ENCODE assay signal across 1 cellular context in genomic region chr14:22918809-22919600, GRCh38.
TF ChIP-seq lines count a peak whose summit lies in the region.

RBM23 (minus strand) TSS chr14:22919149.

TF ChIP-seq in K562, 482 proteins besides CTCF, POLR2A, EP300 and RAD21 (continued from another document and continues in another):
- TF ChIP-seq THAP12 (CRISPR knock-in tag; IDR thresholded peaks at IDR 0.05) (peak; percentile 38; the same call in 1 of the 2 replicates), KDM4B (IDR thresholded peaks at IDR 0.05; ENCODE audit: borderline replicate concordance in 2 of 2, low read depth in 1 of 2) (no peak), ZNF586 (CRISPR knock-in tag; conservative IDR thresholded peaks at IDR 0.05) (no peak), ELK3 (CRISPR knock-in tag; IDR thresholded peaks at IDR 0.05) (no peak), L3MBTL2 (IDR thresholded peaks at IDR 0.05) (peak; percentile 35; the same call in 1 of the 2 replicates), CEBPB (tag; IDR thresholded peaks at IDR 0.05) (peak; percentile 71; the same call in 1 of the 2 replicates), GTF2E2 (tag; IDR thresholded peaks at IDR 0.05) (no peak), RAD51 (IDR thresholded peaks at IDR 0.05; ENCODE audit: borderline replicate concordance, low read depth) (peak; percentile 32; the same call in 1 of the 2 replicates), CREB3 (tag; conservative IDR thresholded peaks at IDR 0.05; ENCODE audit: low read depth) (peak; percentile 47; the same call in 1 of the 2 replicates), SIN3A (IDR thresholded peaks at IDR 0.05; ENCODE audit: borderline replicate concordance in 2 of 2, control insufficient read depth in 1 of 2, low read depth in 2 of 2, low read length in 2 of 2) (peak in 1 of 2 experiments; percentile 24; a peak in 1 of 4 replicates), E4F1 (CRISPR knock-in tag; IDR thresholded peaks at IDR 0.05; ENCODE audit: borderline replicate concordance) (peak; percentile 68; the same call in 1 of the 2 replicates), ZC3H11A (IDR thresholded peaks at IDR 0.05; ENCODE audit: low read depth, low read length) (peak; percentile 85; the same call in 1 of the 2 replicates), ZSCAN29 (IDR thresholded peaks at IDR 0.05) (peak; percentile 100), TARDBP (IDR thresholded peaks at IDR 0.05) (peak; percentile 100), TEAD4 (IDR thresholded peaks at IDR 0.05; ENCODE audit: low read length) (0 out of 2 replicates have a peak, but pooled peaks have one; percentile 12), TEAD4 (CRISPR knock-in tag; IDR thresholded peaks at IDR 0.05; ENCODE audit: borderline replicate concordance) (no peak), KAT8 (IDR thresholded peaks at IDR 0.05; ENCODE audit: low read depth) (peak; percentile 83), ETV5 (CRISPR knock-in tag; IDR thresholded peaks at IDR 0.05; ENCODE audit: low read depth) (no peak; the same call in 1 of the 2 replicates), MAZ (CRISPR knock-in tag; conservative IDR thresholded peaks at IDR 0.05 in 1 of 2, IDR thresholded peaks at IDR 0.05 in 1 of 2) (peak in 1 of 2 experiments; percentile 24; a peak in 2 of 4 replicates), GTF2F1 (IDR thresholded peaks at IDR 0.05; ENCODE audit: low read depth, low read length) (peak; percentile 41; the same call in 1 of the 2 replicates), YY1 (IDR thresholded peaks at IDR 0.05; ENCODE audit: borderline replicate concordance in 1 of 3, control insufficient read depth in 1 of 3, extremely low read depth in 1 of 3, insufficient read depth in 3 of 3, insufficient read length in 1 of 3, insufficient replicate concordance in 2 of 3, low read depth in 1 of 3, low read length in 2 of 3) (peak; percentile 75 to 97 (median 91)), KLF13 (tag; IDR thresholded peaks at IDR 0.05; ENCODE audit: borderline replicate concordance, low read depth) (0 out of 2 replicates have a peak, but pooled peaks have one; percentile 42), ZNF696 (CRISPR knock-in tag; conservative IDR thresholded peaks at IDR 0.05) (no peak), DPF2 (IDR thresholded peaks at IDR 0.05) (no peak), CREB3L1 (IDR thresholded peaks at IDR 0.05; ENCODE audit: borderline replicate concordance, low read depth) (peak; percentile 75; the same call in 1 of the 2 replicates), ZKSCAN3 (CRISPR knock-in tag; IDR thresholded peaks at IDR 0.05) (no peak), ZFP1 (CRISPR knock-in tag; IDR thresholded peaks at IDR 0.05) (no peak), ATF7 (IDR thresholded peaks at IDR 0.05) (peak; percentile 97), ZFP91 (CRISPR knock-in tag; IDR thresholded peaks at IDR 0.05) (no peak), NFIX (CRISPR knock-in tag; IDR thresholded peaks at IDR 0.05; ENCODE audit: low read depth) (no peak), ZNF830 (CRISPR knock-in tag; IDR thresholded peaks at IDR 0.05) (peak; percentile 58; the same call in 1 of the 2 replicates), PHF8 (IDR thresholded peaks at IDR 0.05; ENCODE audit: borderline replicate concordance, low read length) (peak; percentile 95), KHSRP (IDR thresholded peaks at IDR 0.05) (peak; percentile 99), ZNF239 (CRISPR knock-in tag; IDR thresholded peaks at IDR 0.05) (no peak), ESRRA (IDR thresholded peaks at IDR 0.05; ENCODE audit: borderline replicate concordance, low read depth) (peak; percentile 87), POLR2AphosphoS5 (IDR thresholded peaks at IDR 0.05; ENCODE audit: control insufficient read depth, insufficient read depth, low read depth, low read length) (peak; percentile 78), DIDO1 (tag; IDR thresholded peaks at IDR 0.05; ENCODE audit: low read depth) (0 out of 2 replicates have a peak, but pooled peaks have one; percentile 25), C11orf30 (IDR thresholded peaks at IDR 0.05; ENCODE audit: low read depth) (peak; percentile 84), TBL1XR1 (IDR thresholded peaks at IDR 0.05; ENCODE audit: low read length in 2 of 2) (peak; percentile 5 to 96; a peak in 2 of 4 replicates), MEIS2 (IDR thresholded peaks at IDR 0.05; ENCODE audit: partially characterized antibody) (peak; percentile 92), ZNF436 (CRISPR knock-in tag; IDR thresholded peaks at IDR 0.05) (0 out of 2 replicates have a peak, but pooled peaks have one; percentile 47), MYBL2 (IDR thresholded peaks at IDR 0.05; ENCODE audit: low read depth) (no peak; the same call in 1 of the 2 replicates), MYBL2 (CRISPR knock-in tag; IDR thresholded peaks at IDR 0.05; ENCODE audit: borderline replicate concordance) (no peak), PRDM10 (IDR thresholded peaks at IDR 0.05; ENCODE audit: partially characterized antibody) (peak; percentile 96), CSDE1 (IDR thresholded peaks at IDR 0.05) (peak in 1 of 2 experiments; percentile 95; a peak in 2 of 4 replicates), RFX1 (IDR thresholded peaks at IDR 0.05) (peak; percentile 92), FOXJ2 (tag; IDR thresholded peaks at IDR 0.05) (peak; percentile 92), NFRKB (IDR thresholded peaks at IDR 0.05; ENCODE audit: low read depth) (peak; percentile 96), ZNF41 (CRISPR knock-in tag; conservative IDR thresholded peaks at IDR 0.05) (no peak), NCOA1 (IDR thresholded peaks at IDR 0.05; ENCODE audit: low read depth) (peak; percentile 99), SP1 (CRISPR knock-in tag; IDR thresholded peaks at IDR 0.05) (peak; percentile 73), CREB5 (CRISPR knock-in tag; IDR thresholded peaks at IDR 0.05) (no peak), ZKSCAN1 (IDR thresholded peaks at IDR 0.05; ENCODE audit: low read depth, low read length) (0 out of 2 replicates have a peak, but pooled peaks have one; percentile 29)
